Comparison of ENCODE assay signal across 1 cellular context in the genomic region with DNA sequence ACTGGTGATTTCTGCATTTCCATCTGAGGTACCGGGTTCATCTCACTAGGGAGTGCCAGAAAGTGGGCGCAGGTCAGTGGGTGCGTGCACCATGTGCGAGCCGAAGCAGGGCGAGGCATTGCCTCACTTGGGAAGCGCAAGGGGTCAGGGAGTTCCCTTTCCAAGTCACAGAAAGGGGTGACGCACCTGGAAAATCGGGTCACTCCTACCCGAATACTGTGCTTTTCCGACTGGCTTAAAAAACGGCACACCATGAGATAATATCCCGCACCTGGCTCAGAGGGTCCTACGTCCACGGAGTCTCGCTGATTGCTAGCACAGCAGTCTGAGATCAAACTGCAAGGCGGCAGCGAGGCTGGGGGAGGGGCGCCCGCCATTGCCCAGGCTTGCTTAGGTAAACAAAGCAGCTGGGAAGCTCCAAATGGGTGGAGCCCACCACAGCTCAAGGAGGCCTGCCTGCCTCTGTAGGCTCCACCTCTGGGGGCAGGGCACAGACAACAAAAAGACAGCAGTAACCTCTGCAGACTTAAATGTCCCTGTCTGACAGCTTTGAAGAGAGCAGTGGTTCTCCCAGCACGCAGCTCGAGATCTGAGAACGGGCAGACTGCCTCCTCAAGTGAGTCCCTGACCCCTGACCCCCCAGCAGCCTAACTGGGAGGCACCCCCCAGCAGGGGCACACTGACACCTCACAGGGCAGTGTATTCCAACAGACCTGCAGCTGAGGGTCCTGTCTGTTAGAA.
TF ChIP-seq lines count a peak whose summit lies in the region.
"Not testable (repeated sequence)": the region's sequence is repeated elsewhere in the genome, so short reads cannot be mapped to it uniquely, and the experiment has no call there.

No MANE protein-coding gene starts in this region.

TF ChIP-seq in HepG2, 621 proteins besides CTCF, POLR2A, EP300 and RAD21 (continued from another document):
- TF ChIP-seq, protein P1, sequence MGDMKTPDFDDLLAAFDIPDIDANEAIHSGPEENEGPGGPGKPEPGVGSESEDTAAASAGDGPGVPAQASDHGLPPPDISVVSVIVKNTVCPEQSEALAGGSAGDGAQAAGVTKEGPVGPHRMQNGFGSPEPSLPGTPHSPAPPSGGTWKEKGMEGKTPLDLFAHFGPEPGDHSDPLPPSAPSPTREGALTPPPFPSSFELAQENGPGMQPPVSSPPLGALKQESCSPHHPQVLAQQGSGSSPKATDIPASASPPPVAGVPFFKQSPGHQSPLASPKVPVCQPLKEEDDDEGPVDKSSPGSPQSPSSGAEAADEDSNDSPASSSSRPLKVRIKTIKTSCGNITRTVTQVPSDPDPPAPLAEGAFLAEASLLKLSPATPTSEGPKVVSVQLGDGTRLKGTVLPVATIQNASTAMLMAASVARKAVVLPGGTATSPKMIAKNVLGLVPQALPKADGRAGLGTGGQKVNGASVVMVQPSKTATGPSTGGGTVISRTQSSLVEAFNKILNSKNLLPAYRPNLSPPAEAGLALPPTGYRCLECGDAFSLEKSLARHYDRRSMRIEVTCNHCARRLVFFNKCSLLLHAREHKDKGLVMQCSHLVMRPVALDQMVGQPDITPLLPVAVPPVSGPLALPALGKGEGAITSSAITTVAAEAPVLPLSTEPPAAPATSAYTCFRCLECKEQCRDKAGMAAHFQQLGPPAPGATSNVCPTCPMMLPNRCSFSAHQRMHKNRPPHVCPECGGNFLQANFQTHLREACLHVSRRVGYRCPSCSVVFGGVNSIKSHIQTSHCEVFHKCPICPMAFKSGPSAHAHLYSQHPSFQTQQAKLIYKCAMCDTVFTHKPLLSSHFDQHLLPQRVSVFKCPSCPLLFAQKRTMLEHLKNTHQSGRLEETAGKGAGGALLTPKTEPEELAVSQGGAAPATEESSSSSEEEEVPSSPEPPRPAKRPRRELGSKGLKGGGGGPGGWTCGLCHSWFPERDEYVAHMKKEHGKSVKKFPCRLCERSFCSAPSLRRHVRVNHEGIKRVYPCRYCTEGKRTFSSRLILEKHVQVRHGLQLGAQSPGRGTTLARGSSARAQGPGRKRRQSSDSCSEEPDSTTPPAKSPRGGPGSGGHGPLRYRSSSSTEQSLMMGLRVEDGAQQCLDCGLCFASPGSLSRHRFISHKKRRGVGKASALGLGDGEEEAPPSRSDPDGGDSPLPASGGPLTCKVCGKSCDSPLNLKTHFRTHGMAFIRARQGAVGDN (CRISPR knock-in tag; IDR thresholded peaks at IDR 0.05), result peak; percentile 76
- TF ChIP-seq, protein P2, sequence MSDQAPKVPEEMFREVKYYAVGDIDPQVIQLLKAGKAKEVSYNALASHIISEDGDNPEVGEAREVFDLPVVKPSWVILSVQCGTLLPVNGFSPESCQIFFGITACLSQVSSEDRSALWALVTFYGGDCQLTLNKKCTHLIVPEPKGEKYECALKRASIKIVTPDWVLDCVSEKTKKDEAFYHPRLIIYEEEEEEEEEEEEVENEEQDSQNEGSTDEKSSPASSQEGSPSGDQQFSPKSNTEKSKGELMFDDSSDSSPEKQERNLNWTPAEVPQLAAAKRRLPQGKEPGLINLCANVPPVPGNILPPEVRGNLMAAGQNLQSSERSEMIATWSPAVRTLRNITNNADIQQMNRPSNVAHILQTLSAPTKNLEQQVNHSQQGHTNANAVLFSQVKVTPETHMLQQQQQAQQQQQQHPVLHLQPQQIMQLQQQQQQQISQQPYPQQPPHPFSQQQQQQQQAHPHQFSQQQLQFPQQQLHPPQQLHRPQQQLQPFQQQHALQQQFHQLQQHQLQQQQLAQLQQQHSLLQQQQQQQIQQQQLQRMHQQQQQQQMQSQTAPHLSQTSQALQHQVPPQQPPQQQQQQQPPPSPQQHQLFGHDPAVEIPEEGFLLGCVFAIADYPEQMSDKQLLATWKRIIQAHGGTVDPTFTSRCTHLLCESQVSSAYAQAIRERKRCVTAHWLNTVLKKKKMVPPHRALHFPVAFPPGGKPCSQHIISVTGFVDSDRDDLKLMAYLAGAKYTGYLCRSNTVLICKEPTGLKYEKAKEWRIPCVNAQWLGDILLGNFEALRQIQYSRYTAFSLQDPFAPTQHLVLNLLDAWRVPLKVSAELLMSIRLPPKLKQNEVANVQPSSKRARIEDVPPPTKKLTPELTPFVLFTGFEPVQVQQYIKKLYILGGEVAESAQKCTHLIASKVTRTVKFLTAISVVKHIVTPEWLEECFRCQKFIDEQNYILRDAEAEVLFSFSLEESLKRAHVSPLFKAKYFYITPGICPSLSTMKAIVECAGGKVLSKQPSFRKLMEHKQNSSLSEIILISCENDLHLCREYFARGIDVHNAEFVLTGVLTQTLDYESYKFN (CRISPR knock-in tag; conservative IDR thresholded peaks at IDR 0.05), result 0 out of 2 replicates have a peak, but pooled peaks have one; percentile 15
- 0 out of 2 replicates have a peak, but pooled peaks have one; percentile 44 for TF ChIP-seq ZNF292 (CRISPR knock-in tag; IDR thresholded peaks at IDR 0.05; ENCODE audit: borderline replicate concordance, low read depth)
- 0 out of 2 replicates have a peak, but pooled peaks have one; percentile 27 for TF ChIP-seq SALL2 (CRISPR knock-in tag; IDR thresholded peaks at IDR 0.05)
- TF ChIP-seq, protein P3, sequence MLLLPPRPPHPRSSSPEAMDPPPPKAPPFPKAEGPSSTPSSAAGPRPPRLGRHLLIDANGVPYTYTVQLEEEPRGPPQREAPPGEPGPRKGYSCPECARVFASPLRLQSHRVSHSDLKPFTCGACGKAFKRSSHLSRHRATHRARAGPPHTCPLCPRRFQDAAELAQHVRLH (CRISPR knock-in tag; IDR thresholded peaks at IDR 0.05; ENCODE audit: borderline replicate concordance, low read depth), result peak; percentile 55; the same call in 1 of the 2 replicates
- TF ChIP-seq ZNF350 (CRISPR knock-in tag; IDR thresholded peaks at IDR 0.05; ENCODE audit: borderline replicate concordance, low read depth), result 0 out of 2 replicates have a peak, but pooled peaks have one; percentile 50
- TF ChIP-seq, protein P4, sequence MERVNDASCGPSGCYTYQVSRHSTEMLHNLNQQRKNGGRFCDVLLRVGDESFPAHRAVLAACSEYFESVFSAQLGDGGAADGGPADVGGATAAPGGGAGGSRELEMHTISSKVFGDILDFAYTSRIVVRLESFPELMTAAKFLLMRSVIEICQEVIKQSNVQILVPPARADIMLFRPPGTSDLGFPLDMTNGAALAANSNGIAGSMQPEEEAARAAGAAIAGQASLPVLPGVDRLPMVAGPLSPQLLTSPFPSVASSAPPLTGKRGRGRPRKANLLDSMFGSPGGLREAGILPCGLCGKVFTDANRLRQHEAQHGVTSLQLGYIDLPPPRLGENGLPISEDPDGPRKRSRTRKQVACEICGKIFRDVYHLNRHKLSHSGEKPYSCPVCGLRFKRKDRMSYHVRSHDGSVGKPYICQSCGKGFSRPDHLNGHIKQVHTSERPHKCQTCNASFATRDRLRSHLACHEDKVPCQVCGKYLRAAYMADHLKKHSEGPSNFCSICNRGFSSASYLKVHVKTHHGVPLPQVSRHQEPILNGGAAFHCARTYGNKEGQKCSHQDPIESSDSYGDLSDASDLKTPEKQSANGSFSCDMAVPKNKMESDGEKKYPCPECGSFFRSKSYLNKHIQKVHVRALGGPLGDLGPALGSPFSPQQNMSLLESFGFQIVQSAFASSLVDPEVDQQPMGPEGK (CRISPR knock-in tag; IDR thresholded peaks at IDR 0.05), result 0 out of 2 replicates have a peak, but pooled peaks have one; percentile 21
- TF ChIP-seq HDAC2 (CRISPR knock-in tag; IDR thresholded peaks at IDR 0.05), result peak; percentile 16; the same call in 1 of the 2 replicates
- TF ChIP-seq, protein P5, sequence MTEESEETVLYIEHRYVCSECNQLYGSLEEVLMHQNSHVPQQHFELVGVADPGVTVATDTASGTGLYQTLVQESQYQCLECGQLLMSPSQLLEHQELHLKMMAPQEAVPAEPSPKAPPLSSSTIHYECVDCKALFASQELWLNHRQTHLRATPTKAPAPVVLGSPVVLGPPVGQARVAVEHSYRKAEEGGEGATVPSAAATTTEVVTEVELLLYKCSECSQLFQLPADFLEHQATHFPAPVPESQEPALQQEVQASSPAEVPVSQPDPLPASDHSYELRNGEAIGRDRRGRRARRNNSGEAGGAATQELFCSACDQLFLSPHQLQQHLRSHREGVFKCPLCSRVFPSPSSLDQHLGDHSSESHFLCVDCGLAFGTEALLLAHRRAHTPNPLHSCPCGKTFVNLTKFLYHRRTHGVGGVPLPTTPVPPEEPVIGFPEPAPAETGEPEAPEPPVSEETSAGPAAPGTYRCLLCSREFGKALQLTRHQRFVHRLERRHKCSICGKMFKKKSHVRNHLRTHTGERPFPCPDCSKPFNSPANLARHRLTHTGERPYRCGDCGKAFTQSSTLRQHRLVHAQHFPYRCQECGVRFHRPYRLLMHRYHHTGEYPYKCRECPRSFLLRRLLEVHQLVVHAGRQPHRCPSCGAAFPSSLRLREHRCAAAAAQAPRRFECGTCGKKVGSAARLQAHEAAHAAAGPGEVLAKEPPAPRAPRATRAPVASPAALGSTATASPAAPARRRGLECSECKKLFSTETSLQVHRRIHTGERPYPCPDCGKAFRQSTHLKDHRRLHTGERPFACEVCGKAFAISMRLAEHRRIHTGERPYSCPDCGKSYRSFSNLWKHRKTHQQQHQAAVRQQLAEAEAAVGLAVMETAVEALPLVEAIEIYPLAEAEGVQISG (CRISPR knock-in tag; IDR thresholded peaks at IDR 0.05), result 0 out of 2 replicates have a peak, but pooled peaks have one; percentile 35
- TF ChIP-seq ZMYM4 (CRISPR knock-in tag; IDR thresholded peaks at IDR 0.05), result peak; percentile 44; the same call in 1 of the 2 replicates
- not testable (repeated sequence) for TF ChIP-seq SOX13 (IDR thresholded peaks at IDR 0.05)
- TF ChIP-seq SOX13 (CRISPR knock-in tag; conservative IDR thresholded peaks at IDR 0.05 in 1 of 2, IDR thresholded peaks at IDR 0.05 in 1 of 2), result 0 out of 4 replicates have a peak, but pooled peaks of 1 of the 2 experiments have one; percentile 16
- TF ChIP-seq, protein P6, sequence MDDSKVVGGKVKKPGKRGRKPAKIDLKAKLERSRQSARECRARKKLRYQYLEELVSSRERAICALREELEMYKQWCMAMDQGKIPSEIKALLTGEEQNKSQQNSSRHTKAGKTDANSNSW (CRISPR knock-in tag; IDR thresholded peaks at IDR 0.05; ENCODE audit: borderline replicate concordance), result 0 out of 2 replicates have a peak, but pooled peaks have one; percentile 32
- TF ChIP-seq THAP11 (CRISPR knock-in tag; IDR thresholded peaks at IDR 0.05), result peak; percentile 25; the same call in 1 of the 2 replicates
- TF ChIP-seq MIER2 (CRISPR knock-in tag; IDR thresholded peaks at IDR 0.05), result 0 out of 2 replicates have a peak, but pooled peaks have one; percentile 10
- TF ChIP-seq SP5 (CRISPR knock-in tag; IDR thresholded peaks at IDR 0.05; ENCODE audit: borderline replicate concordance, low read depth), result peak; percentile 59
- TF ChIP-seq KDM3A (CRISPR knock-in tag; IDR thresholded peaks at IDR 0.05; ENCODE audit: low read depth), result 0 out of 2 replicates have a peak, but pooled peaks have one; percentile 22
- TF ChIP-seq POLR2G (IDR thresholded peaks at IDR 0.05; ENCODE audit: low read depth, low read length), result 0 out of 2 replicates have a peak, but pooled peaks have one; percentile 44
- TF ChIP-seq MYC (CRISPR knock-in tag; IDR thresholded peaks at IDR 0.05; ENCODE audit: borderline replicate concordance), result peak; percentile 47; the same call in 1 of the 2 replicates
- TF ChIP-seq ZFY (CRISPR knock-in tag; IDR thresholded peaks at IDR 0.05), result 0 out of 2 replicates have a peak, but pooled peaks have one; percentile 15
- TF ChIP-seq, protein P7, sequence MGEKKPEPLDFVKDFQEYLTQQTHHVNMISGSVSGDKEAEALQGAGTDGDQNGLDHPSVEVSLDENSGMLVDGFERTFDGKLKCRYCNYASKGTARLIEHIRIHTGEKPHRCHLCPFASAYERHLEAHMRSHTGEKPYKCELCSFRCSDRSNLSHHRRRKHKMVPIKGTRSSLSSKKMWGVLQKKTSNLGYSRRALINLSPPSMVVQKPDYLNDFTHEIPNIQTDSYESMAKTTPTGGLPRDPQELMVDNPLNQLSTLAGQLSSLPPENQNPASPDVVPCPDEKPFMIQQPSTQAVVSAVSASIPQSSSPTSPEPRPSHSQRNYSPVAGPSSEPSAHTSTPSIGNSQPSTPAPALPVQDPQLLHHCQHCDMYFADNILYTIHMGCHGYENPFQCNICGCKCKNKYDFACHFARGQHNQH (CRISPR knock-in tag; IDR thresholded peaks at IDR 0.05), result 0 out of 2 replicates have a peak, but pooled peaks have one; percentile 26
- TF ChIP-seq MEIS2 (CRISPR knock-in tag; IDR thresholded peaks at IDR 0.05), result 0 out of 2 replicates have a peak, but pooled peaks have one; percentile 26
- TF ChIP-seq, protein P8, sequence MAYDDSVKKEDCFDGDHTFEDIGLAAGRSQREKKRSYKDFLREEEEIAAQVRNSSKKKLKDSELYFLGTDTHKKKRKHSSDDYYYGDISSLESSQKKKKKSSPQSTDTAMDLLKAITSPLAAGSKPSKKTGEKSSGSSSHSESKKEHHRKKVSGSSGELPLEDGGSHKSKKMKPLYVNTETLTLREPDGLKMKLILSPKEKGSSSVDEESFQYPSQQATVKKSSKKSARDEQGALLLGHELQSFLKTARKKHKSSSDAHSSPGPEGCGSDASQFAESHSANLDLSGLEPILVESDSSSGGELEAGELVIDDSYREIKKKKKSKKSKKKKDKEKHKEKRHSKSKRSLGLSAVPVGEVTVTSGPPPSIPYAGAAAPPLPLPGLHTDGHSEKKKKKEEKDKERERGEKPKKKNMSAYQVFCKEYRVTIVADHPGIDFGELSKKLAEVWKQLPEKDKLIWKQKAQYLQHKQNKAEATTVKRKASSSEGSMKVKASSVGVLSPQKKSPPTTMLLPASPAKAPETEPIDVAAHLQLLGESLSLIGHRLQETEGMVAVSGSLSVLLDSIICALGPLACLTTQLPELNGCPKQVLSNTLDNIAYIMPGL (CRISPR knock-in tag; IDR thresholded peaks at IDR 0.05; ENCODE audit: borderline replicate concordance in 1 of 2, low read depth in 1 of 2), result peak in 1 of 2 experiments; percentile 28; a peak in 2 of 4 replicates
- 0 out of 2 replicates have a peak, but pooled peaks have one; percentile 15 for TF ChIP-seq SOX5 (CRISPR knock-in tag; IDR thresholded peaks at IDR 0.05; ENCODE audit: borderline replicate concordance)
- peak; percentile 76; the same call in 1 of the 2 replicates for TF ChIP-seq DMAP1 (CRISPR knock-in tag; IDR thresholded peaks at IDR 0.05)
- TF ChIP-seq SALL1 (CRISPR knock-in tag; IDR thresholded peaks at IDR 0.05), result peak; percentile 30
- TF ChIP-seq, protein P9, sequence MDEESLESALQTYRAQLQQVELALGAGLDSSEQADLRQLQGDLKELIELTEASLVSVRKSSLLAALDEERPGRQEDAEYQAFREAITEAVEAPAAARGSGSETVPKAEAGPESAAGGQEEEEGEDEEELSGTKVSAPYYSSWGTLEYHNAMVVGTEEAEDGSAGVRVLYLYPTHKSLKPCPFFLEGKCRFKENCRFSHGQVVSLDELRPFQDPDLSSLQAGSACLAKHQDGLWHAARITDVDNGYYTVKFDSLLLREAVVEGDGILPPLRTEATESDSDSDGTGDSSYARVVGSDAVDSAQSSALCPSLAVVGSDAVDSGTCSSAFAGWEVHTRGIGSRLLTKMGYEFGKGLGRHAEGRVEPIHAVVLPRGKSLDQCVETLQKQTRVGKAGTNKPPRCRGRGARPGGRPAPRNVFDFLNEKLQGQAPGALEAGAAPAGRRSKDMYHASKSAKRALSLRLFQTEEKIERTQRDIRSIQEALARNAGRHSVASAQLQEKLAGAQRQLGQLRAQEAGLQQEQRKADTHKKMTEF (CRISPR knock-in tag; IDR thresholded peaks at IDR 0.05), result peak; percentile 77; the same call in 1 of the 2 replicates
- TF ChIP-seq HOXA3 (CRISPR knock-in tag; IDR thresholded peaks at IDR 0.05), result peak; percentile 71
- peak; percentile 61; the same call in 1 of the 2 replicates for TF ChIP-seq TAF1 (CRISPR knock-in tag; IDR thresholded peaks at IDR 0.05)
- 0 out of 2 replicates have a peak, but pooled peaks have one; percentile 16 for TF ChIP-seq POGZ (CRISPR knock-in tag; IDR thresholded peaks at IDR 0.05)
- TF ChIP-seq FOXA3 (CRISPR knock-in tag; IDR thresholded peaks at IDR 0.05), result peak; percentile 86
- peak; percentile 30; the same call in 1 of the 2 replicates for TF ChIP-seq YEATS2 (CRISPR knock-in tag; IDR thresholded peaks at IDR 0.05; ENCODE audit: borderline replicate concordance)
- TF ChIP-seq GABPB1 (CRISPR knock-in tag; IDR thresholded peaks at IDR 0.05), result 0 out of 2 replicates have a peak, but pooled peaks have one; percentile 30
TF ChIP-seq in HepG2: peak in this region for 56; not testable (repeated sequence) for 565.
